9 cellular contexts compared by ENCODE assay signal in the genomic region with DNA sequence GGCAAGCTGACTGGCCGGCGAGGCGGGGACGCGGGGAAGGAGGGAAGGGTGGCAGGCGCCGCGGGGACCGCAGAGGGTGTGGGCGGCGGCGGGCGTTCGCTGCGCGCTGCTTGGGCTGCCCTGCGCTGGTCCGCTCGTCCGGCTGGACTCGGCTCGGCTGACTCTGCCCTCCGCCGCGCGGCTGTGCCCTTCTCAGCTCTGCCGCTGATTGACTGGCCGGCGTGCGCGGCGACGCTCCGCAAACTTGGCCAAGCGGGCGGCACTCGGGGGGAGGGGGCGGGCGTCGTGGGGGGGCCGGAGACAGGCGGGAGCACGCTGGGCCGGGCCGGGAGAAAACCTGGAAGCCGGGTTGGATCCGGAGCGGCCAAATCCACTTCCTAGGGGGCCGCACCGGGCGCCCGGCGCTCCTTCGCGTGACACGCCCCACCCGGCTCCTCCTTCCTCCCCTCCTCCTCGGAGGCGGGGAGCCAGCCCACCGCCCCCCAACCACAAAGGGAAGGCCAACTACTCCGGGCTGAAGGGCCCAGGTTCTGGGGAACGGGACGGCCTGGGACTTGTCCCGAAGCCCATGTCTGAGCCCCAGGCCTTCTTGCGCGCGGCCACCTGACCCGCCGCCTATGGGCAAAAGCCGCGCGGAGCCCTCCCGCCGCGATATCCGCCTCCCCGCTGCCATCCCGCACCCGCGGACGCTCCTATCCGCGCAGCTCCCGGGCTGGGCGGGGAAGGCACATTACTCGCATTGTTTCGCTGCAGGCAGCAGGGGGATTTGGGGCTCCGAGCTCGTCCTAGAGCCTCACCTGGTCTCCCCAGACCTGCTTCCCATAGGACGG. TPM values are rescaled to one million over a fixed set of nuclear protein-coding genes. Genes with fewer than 3 reads are reported as not detected.
DNase-seq lines count a peak whose midpoint lies in the region; ATAC-seq and TF ChIP-seq lines count a peak whose summit lies in the region.
"Had no signal": no experiment of that assay in that cellular context is flagged by ENCODE, and none has a peak within 500 bp of the region (broad histone marks: within the 10 kb centered on the region; RNA-seq: fewer than 3 reads in every experiment).

Gene GPC4 (minus strand): TSS at position 214 of the 830 bp plus-strand sequence. CDS start 524 bp downstream, outside the sequence.

- peak within 1 kb of the TSS; percentile 51 to 63 for H3K9ac ChIP-seq in duodenal mucosa (ENCODE audit: low read depth in 1 of 2, low read length in 2 of 2)

- H3K27ac ChIP-seq in duodenal mucosa (ENCODE audit: low read depth, low read length) (peak within 1 kb of the TSS; percentile 42), upper lobe of right lung (peak within 1 kb of the TSS; percentile 68)
- H3K27ac ChIP-seq: epithelial cell of prostate had no signal

- H3K9me3 ChIP-seq in duodenal mucosa (ENCODE audit: control insufficient read depth in 1 of 2, low read length in 2 of 2) (no peaks in the 10 kb centered on the region), upper lobe of right lung (no peaks in the 10 kb centered on the region)

- H3K4me1 Mint-ChIP-seq in activated naive CD4-positive, alpha-beta T cell treated with anti-CD3 and anti-CD28 coated beads for 36 hours (ENCODE audit: low read depth): peaks cover 3% of the 10 kb centered on the region
- H3K4me1 Mint-ChIP-seq in mesothelial cell of epicardium: peaks cover 48% of the 10 kb centered on the region

- H3K36me3 Mint-ChIP-seq in activated naive CD4-positive, alpha-beta T cell treated with anti-CD3 and anti-CD28 coated beads for 36 hours (ENCODE audit: low read depth): no peaks in the 10 kb centered on the region
- H3K36me3 Mint-ChIP-seq in mesothelial cell of epicardium: no peaks in the 10 kb centered on the region

- H3K4me1 ChIP-seq in duodenal mucosa (ENCODE audit: control insufficient read depth in 1 of 2, insufficient read depth in 2 of 2, low read length in 2 of 2) (peaks cover 0 to 7% of the 10 kb centered on the region in 2 donors), upper lobe of right lung (no peaks in the 10 kb centered on the region)

- H3K27ac Mint-ChIP-seq in activated naive CD4-positive, alpha-beta T cell treated with anti-CD3 and anti-CD28 coated beads for 36 hours: no peak within 1 kb of the TSS
- H3K27ac Mint-ChIP-seq in mesothelial cell of epicardium: peak within 1 kb of the TSS; percentile 90

- peak within 1 kb of the TSS; percentile 65 for H3K4me3 Mint-ChIP-seq in activated naive CD4-positive, alpha-beta T cell treated with anti-CD3 and anti-CD28 coated beads for 36 hours
- H3K4me3 Mint-ChIP-seq in mesothelial cell of epicardium: peak within 1 kb of the TSS; percentile 90

- DNase-seq in activated naive CD4-positive, alpha-beta T cell treated with anti-CD3 and anti-CD28 coated beads for 36 hours: peak; percentile 5
- DNase-seq in activated naive CD4-positive, alpha-beta T cell (lab: John Stamatoyannopoulos, UW): no peak
- DNase-seq in NCI-H774 (lab: John Stamatoyannopoulos, UW): peak; percentile 33
- DNase-seq in mesothelial cell of epicardium (ENCODE audit: low spot score in 2 of 2, unreplicated experiment in 2 of 2): peak; percentile 42 to 73
- DNase-seq in upper lobe of right lung: peak; percentile 91
- DNase-seq in HCEC 1CT: no peak

- ATAC-seq in upper lobe of right lung (peak; percentile 94), GM21360 (IDR thresholded peaks at IDR 0.05; ENCODE audit: unreplicated experiment) (no peak)

- H3K27me3 ChIP-seq in duodenal mucosa (ENCODE audit: control insufficient read depth in 1 of 2, insufficient read depth in 2 of 2, low read length in 2 of 2): no peaks in the 10 kb centered on the region
- H3K27me3 ChIP-seq in upper lobe of right lung: no peaks in the 10 kb centered on the region

- H3K27me3 Mint-ChIP-seq in activated naive CD4-positive, alpha-beta T cell treated with anti-CD3 and anti-CD28 coated beads for 36 hours (ENCODE audit: low read depth): peaks cover 46% of the 10 kb centered on the region
- peaks cover 74% of the 10 kb centered on the region for H3K27me3 Mint-ChIP-seq in mesothelial cell of epicardium (ENCODE audit: low read depth)

- CTCF ChIA-PET in activated naive CD4-positive, alpha-beta T cell treated with anti-CD3 and anti-CD28 coated beads for 36 hours (lab: Charles Lee): no interaction called here

- H3K4me3 ChIP-seq in duodenal mucosa (ENCODE audit: low read depth in 1 of 2, low read length in 2 of 2) (peak within 1 kb of the TSS; percentile 68 to 70), upper lobe of right lung (peak within 1 kb of the TSS; percentile 58)

- intact Hi-C loops in activated naive CD4-positive, alpha-beta T cell treated with anti-CD3 and anti-CD28 coated beads for 36 hours (cut with micrococcal nuclease): loop anchor here (1.0 kb wide), 1 partner anchor 13 kb away; no protein-coding TSS in a partner anchor
- intact Hi-C loops in upper lobe of right lung (cut with DNase I): no loop called here

- no peaks in the 10 kb centered on the region for H3K9me3 Mint-ChIP-seq in activated naive CD4-positive, alpha-beta T cell treated with anti-CD3 and anti-CD28 coated beads for 36 hours
- H3K9me3 Mint-ChIP-seq in mesothelial cell of epicardium: peaks cover 7% of the 10 kb centered on the region

- TF ChIP-seq CTCF in mesothelial cell of epicardium (IDR thresholded peaks at IDR 0.05; ENCODE audit: unreplicated experiment) (no peak), upper lobe of right lung (IDR thresholded peaks at IDR 0.05) (no peak)

- H3K36me3 ChIP-seq in duodenal mucosa (ENCODE audit: control insufficient read depth in 1 of 2, insufficient read depth in 2 of 2, low read length in 2 of 2) (no peaks in the 10 kb centered on the region), upper lobe of right lung (no peaks in the 10 kb centered on the region)

RNA-seq across cellular contexts. Expression of gene GPC4, which starts in this region (rescaled TPM):
- total RNA-seq in activated naive CD4-positive, alpha-beta T cell treated with anti-CD3 and anti-CD28 coated beads for 36 hours: under 1 TPM; 0.05 TPM
- total RNA-seq in mesothelial cell of epicardium (43.4 to 46.9 TPM (median 44.8 TPM) in 3 replicates), upper lobe of right lung (55.5 TPM)

Comparison
In these comparisons a context has a peak if more than half of its experiments do, and no peak if none do; other contexts are left out.
1. RNA of gene GPC4 (total RNA-seq): 55.5 TPM in upper lobe of right lung (single experiment) and 43.4 to 46.9 TPM in mesothelial cell of epicardium; 0.05 TPM in activated naive CD4-positive, alpha-beta T cell treated with anti-CD3 and anti-CD28 coated beads for 36 hours; every median in the first group is over 10 times any median in the second.
2. Peak in DNase-seq in activated naive CD4-positive, alpha-beta T cell treated with anti-CD3 and anti-CD28 coated beads for 36 hours; RNA of the gene not detected or under 1 TPM.
3. DNase-seq: peak in NCI-H774 (single experiment), mesothelial cell of epicardium (2 of 2) and upper lobe of right lung (single experiment); none in activated naive CD4-positive, alpha-beta T cell (0 of 4) and HCEC 1CT (single experiment).